In the genomic region with DNA sequence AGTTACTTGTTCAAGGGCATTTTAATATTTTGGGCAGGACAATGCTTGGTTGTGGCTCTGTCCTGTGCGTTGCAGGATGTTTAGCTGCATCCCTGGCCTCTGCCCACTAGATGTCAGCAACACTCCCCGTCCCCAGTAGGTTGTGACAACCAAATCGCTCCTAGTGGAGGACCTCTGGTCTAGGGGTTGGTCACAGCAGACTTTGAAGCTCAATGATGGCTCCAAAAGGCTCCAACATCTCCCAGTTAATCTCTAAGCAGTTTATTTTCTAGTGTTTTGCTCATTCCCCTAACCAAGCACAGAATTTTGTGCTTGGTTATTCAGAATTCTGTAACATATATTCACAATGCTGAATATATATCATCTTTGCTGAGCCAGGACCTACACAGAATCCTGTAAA, we compare ENCODE assay signal across 8 cellular contexts.
DNase-seq lines count a peak whose midpoint lies in the region; ATAC-seq and TF ChIP-seq lines count a peak whose summit lies in the region.

No MANE protein-coding gene starts in this region.

- CTCF ChIA-PET in IMR-90 (lab: Yijun Ruan, JAX), result interaction anchor here (0.6 to 2.0 kb wide), 12 partner anchors 9 to 303 kb away, joined by 3 to 9 read pairs (median 4); a partner anchor contains a TSS

- no TSS peak for BruUV-seq in IMR-90 (replicated peaks; lab: Mats Ljungman, UMichigan)

- no peaks in the 10 kb centered on the region for H3K36me3 ChIP-seq in IMR-90 (ENCODE audit: control insufficient read depth, insufficient read depth, low read length)

- H2AK9ac ChIP-seq in IMR-90 (replicated peaks; ENCODE audit: low read depth, low read length, poor library complexity), result no peak overlapping the region

- ATAC-seq in GM21723 (IDR thresholded peaks at IDR 0.05; ENCODE audit: unreplicated experiment), result peak; percentile 92
- peak; percentile 93 for ATAC-seq in IMR-90 (ENCODE audit: low read depth)

- H3K23ac ChIP-seq in IMR-90 (ENCODE audit: low read depth, low read length), result no peak overlapping the region

- H3K56ac ChIP-seq in IMR-90 (ENCODE audit: extremely low read depth, insufficient read depth, low read length), result no peak overlapping the region

- no peak overlapping the region for H2BK15ac ChIP-seq in IMR-90 (ENCODE audit: low read depth, low read length)

- POLR2A ChIA-PET in IMR-90 (lab: Charles Lee; ENCODE audit: unreplicated experiment), result no interaction called here

- no peaks in the 10 kb centered on the region for H3K36me3 Mint-ChIP-seq in glutamatergic neuron (ENCODE audit: unreplicated experiment)

- dilution Hi-C loops in IMR-90 (cut with HindIII; ENCODE audit: low sequenced_read_pairs, unreplicated experiment), result no loop called here

- no peak overlapping the region for H2BK20ac ChIP-seq in IMR-90 (ENCODE audit: low read depth, low read length)

- intact Hi-C loops in IMR-90 (cut with micrococcal nuclease), result loop anchor here (10.0 kb wide), 1 partner anchor 588 kb away; no protein-coding TSS in a partner anchor

- peaks cover 7% of the 10 kb centered on the region for H3K4me1 Mint-ChIP-seq in glutamatergic neuron (ENCODE audit: low read depth, unreplicated experiment)

- H2BK5ac ChIP-seq in IMR-90 (ENCODE audit: low read depth, low read length, poor library complexity, severe bottlenecking), result no peak overlapping the region

- no peak overlapping the region for H3K4ac ChIP-seq in IMR-90 (ENCODE audit: low read depth, low read length)

- no peak overlapping the region for H2AFZ ChIP-seq in IMR-90 (replicated peaks; ENCODE audit: low read length, poor library complexity)

- no peaks in the 10 kb centered on the region for H4K20me1 ChIP-seq in IMR-90 (ENCODE audit: insufficient read depth, low read length)

- no CpG with 5 or more reads among the region's 3 CpGs for WGBS in IMR-90 (ENCODE audit: extremely low coverage in 2 of 2, insufficient read length in 1 of 2), 2 experiments

- H3K27ac Mint-ChIP-seq in glutamatergic neuron (ENCODE audit: unreplicated experiment), result no peak overlapping the region

- no peak overlapping the region for H2AK5ac ChIP-seq in IMR-90 (ENCODE audit: low read depth, low read length)

- no peak overlapping the region for H3K14ac ChIP-seq in IMR-90 (replicated peaks; ENCODE audit: low read depth, low read length)

- no peak overlapping the region for H3K27ac ChIP-seq in IMR-90 (ENCODE audit: insufficient read depth, low read length)

- TF ChIP-seq POLR2A in IMR-90 (IDR thresholded peaks at IDR 0.05; ENCODE audit: low read depth, low read length), result no peak

- H2BK120ac ChIP-seq in IMR-90 (ENCODE audit: low read depth, low read length), result no peak overlapping the region

- H3K18ac ChIP-seq in IMR-90 (ENCODE audit: low read depth, low read length), result no peak overlapping the region

- H3K4me3 ChIP-seq in IMR-90 (ENCODE audit: insufficient read depth, low read depth, low read length), result no peak overlapping the region

- H4K8ac ChIP-seq in IMR-90 (ENCODE audit: low read depth in 2 of 2, low read length in 2 of 2), result no peak overlapping the region

- no peaks in the 10 kb centered on the region for H3K9me3 Mint-ChIP-seq in glutamatergic neuron (ENCODE audit: unreplicated experiment)

- H4K91ac ChIP-seq in IMR-90 (ENCODE audit: insufficient read depth, low read depth, low read length), result no peak overlapping the region

- H3K4me3 Mint-ChIP-seq in glutamatergic neuron (ENCODE audit: unreplicated experiment), result no peak overlapping the region

- H3K27me3 ChIP-seq in IMR-90 (ENCODE audit: control insufficient read depth, insufficient read depth, low read length), result peaks cover 34% of the 10 kb centered on the region

- TF ChIP-seq CTCF in IMR-90 (conservative IDR thresholded peaks at IDR 0.05; ENCODE audit: low read depth, low read length) (peak; percentile 82), glutamatergic neuron (IDR thresholded peaks at IDR 0.05; ENCODE audit: partially characterized antibody, unreplicated experiment) (peak; percentile 69)

- H3K9me3 ChIP-seq in IMR-90 (ENCODE audit: control insufficient read depth, insufficient read depth, low read length), result no peaks in the 10 kb centered on the region

- no peaks in the 10 kb centered on the region for H3K79me1 ChIP-seq in IMR-90 (ENCODE audit: low read depth in 1 of 2, low read length in 2 of 2)

- H3K9ac ChIP-seq in IMR-90 (ENCODE audit: low read depth, low read length), result no peak overlapping the region

- in situ Hi-C loops in IMR-90 (cut with MboI; ENCODE audit: low sequenced_read_pairs), result loop anchor here (10.0 kb wide), 2 partner anchors 232 to 588 kb away; no protein-coding TSS in a partner anchor

- H3K4me2 ChIP-seq in IMR-90 (ENCODE audit: low read depth, low read length), result no peak overlapping the region

- H3K4me1 ChIP-seq in IMR-90 (ENCODE audit: control insufficient read depth, insufficient read depth, low read length), result no peaks in the 10 kb centered on the region

- DNase-seq in GM04504 (ENCODE audit: low read depth), result peak; percentile 26
- DNase-seq in IMR-90, result peak; percentile 57
- peak; percentile 29 to 36 for DNase-seq in SHP77 (lab: John Stamatoyannopoulos, UW)
- DNase-seq in activated naive CD4-positive, alpha-beta T cell treated with Interleukin-2 at 50 U/mL for 16 hours, result peak; percentile 69
- peak; percentile 77 for DNase-seq in glutamatergic neuron
- DNase-seq in renal cortical epithelial cell (ENCODE audit: low read depth), result peak; percentile 42
- no peak for DNase-seq in NCI-H2107 (lab: John Stamatoyannopoulos, UW)

- H4K5ac ChIP-seq in IMR-90 (ENCODE audit: low read depth, low read length), result no peak overlapping the region

- H3K9me1 ChIP-seq in IMR-90 (ENCODE audit: insufficient read depth, low read length), result no peaks in the 10 kb centered on the region

- peaks cover 5% of the 10 kb centered on the region for H3K27me3 Mint-ChIP-seq in glutamatergic neuron (ENCODE audit: unreplicated experiment)

- peak; percentile 72 for TF ChIP-seq RAD21 in IMR-90 (IDR thresholded peaks at IDR 0.05; ENCODE audit: low read length)

TF ChIP-seq in IMR-90, 13 proteins besides CTCF, POLR2A, EP300 and RAD21:
- TF ChIP-seq CEBPB (IDR thresholded peaks at IDR 0.05; ENCODE audit: low read depth, low read length), result no peak
- TF ChIP-seq, protein P1, sequence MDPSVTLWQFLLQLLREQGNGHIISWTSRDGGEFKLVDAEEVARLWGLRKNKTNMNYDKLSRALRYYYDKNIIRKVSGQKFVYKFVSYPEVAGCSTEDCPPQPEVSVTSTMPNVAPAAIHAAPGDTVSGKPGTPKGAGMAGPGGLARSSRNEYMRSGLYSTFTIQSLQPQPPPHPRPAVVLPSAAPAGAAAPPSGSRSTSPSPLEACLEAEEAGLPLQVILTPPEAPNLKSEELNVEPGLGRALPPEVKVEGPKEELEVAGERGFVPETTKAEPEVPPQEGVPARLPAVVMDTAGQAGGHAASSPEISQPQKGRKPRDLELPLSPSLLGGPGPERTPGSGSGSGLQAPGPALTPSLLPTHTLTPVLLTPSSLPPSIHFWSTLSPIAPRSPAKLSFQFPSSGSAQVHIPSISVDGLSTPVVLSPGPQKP (IDR thresholded peaks at IDR 0.05; ENCODE audit: borderline replicate concordance, low read depth, low read length), result no peak
- peak; percentile 73 for TF ChIP-seq SMC3 (IDR thresholded peaks at IDR 0.05; ENCODE audit: low read depth, low read length)
